8 cellular contexts compared by ENCODE assay signal in the genomic region with DNA sequence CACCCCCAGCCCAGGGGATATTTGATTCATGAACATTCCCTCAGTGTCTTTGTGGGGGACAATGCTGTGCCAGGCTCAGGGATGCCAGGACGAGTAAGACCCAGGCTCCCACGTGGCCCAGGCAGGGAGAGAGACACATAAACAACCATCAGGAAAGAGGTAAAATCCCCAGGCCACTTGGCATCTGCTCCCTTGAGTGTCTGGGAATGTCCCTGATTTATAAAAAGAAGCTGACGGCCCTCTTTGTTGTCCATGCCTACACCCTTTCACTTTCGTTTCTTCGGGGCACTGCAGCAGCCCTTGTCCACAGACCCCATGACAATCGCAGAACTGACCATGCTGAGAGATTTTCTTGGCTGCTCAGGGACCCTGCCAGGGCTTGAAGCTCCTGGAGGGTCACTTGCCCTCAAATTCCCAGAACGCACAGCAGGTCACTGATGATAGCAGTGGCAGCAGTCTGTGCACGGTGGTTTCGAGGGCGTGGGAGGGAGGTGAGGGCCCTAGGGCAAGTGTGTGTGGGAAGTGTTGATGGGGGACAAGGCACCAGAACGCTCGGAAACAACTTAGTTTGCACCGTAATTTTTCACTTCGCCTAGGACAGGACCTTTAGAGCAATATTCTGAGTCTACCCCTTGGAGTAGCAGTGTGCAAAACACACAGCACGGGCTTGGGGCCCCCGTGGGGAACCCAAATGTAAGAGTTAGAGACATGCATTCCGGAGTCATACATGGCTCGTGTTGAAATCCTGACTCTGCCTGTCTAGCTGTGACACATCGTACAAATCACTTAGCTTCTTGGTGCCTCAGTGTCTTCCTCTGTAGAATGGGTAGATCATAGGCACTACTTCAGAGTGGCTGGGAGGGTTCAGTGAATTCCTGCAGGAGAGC. TPM values are rescaled to one million over a fixed set of nuclear protein-coding genes. Genes with fewer than 3 reads are reported as not detected.
A peak's percentile ranks its signal among the peaks of the same experiment; 100 is the strongest.
DNase-seq lines count a peak whose midpoint lies in the region; ATAC-seq and TF ChIP-seq lines count a peak whose summit lies in the region.

No MANE protein-coding gene starts in this region.

- TF ChIP-seq POLR2A in GM18951 (IDR thresholded peaks at IDR 0.05; ENCODE audit: extremely low read depth, insufficient read depth, insufficient read length) = peak; percentile 24

- H3K9me3 ChIP-seq in left ventricle myocardium inferior (replicated peaks) = peaks cover under 1% of the 10 kb centered on the region

- peak; percentile 42 for ATAC-seq in HG03196 (IDR thresholded peaks at IDR 0.05; ENCODE audit: unreplicated experiment)

- H3K4me3 ChIP-seq in left ventricle myocardium inferior = peak overlapping the region; percentile 59

- peaks cover 48% of the 10 kb centered on the region for H3K4me1 ChIP-seq in left ventricle myocardium inferior

- H3K27ac Mint-ChIP-seq in activated T-helper 1 cell treated with anti-CD3 and anti-CD28 coated beads, Interleukin-12 subunit alpha, Interleukin-12 subunit beta, Interleukin-2, Interleukin-4 antibody, amounts not matched to agents 30 ng/mL and 10 ng/mL and 1 ng/mL, durations not matched to agents 14 hours and 24 hours and 36 hours = peak overlapping the region; percentile 86

- H3K27ac ChIP-seq in left ventricle myocardium inferior (replicated peaks) = peak overlapping the region; percentile 86

- H3K9me3 Mint-ChIP-seq in activated T-helper 1 cell treated with anti-CD3 and anti-CD28 coated beads, Interleukin-12 subunit alpha, Interleukin-12 subunit beta, Interleukin-2, Interleukin-4 antibody, amounts not matched to agents 30 ng/mL and 10 ng/mL and 1 ng/mL, durations not matched to agents 14 hours and 24 hours and 36 hours = no peaks in the 10 kb centered on the region

- H3K27me3 ChIP-seq in left ventricle myocardium inferior (ENCODE audit: low read depth) = peaks cover 7% of the 10 kb centered on the region

- no peaks in the 10 kb centered on the region for H3K36me3 ChIP-seq in left ventricle myocardium inferior

- peaks cover 72% of the 10 kb centered on the region for H3K4me1 Mint-ChIP-seq in activated T-helper 1 cell treated with anti-CD3 and anti-CD28 coated beads, Interleukin-12 subunit alpha, Interleukin-12 subunit beta, Interleukin-2, Interleukin-4 antibody, amounts not matched to agents 30 ng/mL and 10 ng/mL and 1 ng/mL, durations not matched to agents 14 hours and 24 hours and 36 hours (ENCODE audit: low read depth)

- peak overlapping the region; percentile 74 for H3K4me3 Mint-ChIP-seq in activated T-helper 1 cell treated with anti-CD3 and anti-CD28 coated beads, Interleukin-12 subunit alpha, Interleukin-12 subunit beta, Interleukin-2, Interleukin-4 antibody, amounts not matched to agents 30 ng/mL and 10 ng/mL and 1 ng/mL, durations not matched to agents 14 hours and 24 hours and 36 hours

- DNase-seq in AG08396 (ENCODE audit: low spot score) = peak; percentile 73
- DNase-seq in activated T-helper 1 cell treated with anti-CD3 and anti-CD28 coated beads, Interleukin-12 subunit alpha, Interleukin-12 subunit beta, Interleukin-2, Interleukin-4 antibody, amounts not matched to agents 30 ng/mL and 10 ng/mL and 1 ng/mL, durations not matched to agents 14 hours and 24 hours and 36 hours (ENCODE audit: low spot score) = no peak
- no peak for DNase-seq in left ventricle myocardium inferior
- peak; percentile 71 to 72 for DNase-seq in stimulated activated CD4-positive, alpha-beta T cell treated with anti-CD3 and anti-CD28 coated beads, Interleukin-2, amount 100 ng/mL, for 24 hours
- no peak for DNase-seq in NCI-H1417 treated with DMSO at 0.1 percent for 48 hours (lab: John Stamatoyannopoulos, UW)
- DNase-seq in GDM1 (lab: John Stamatoyannopoulos, UW) = no peak

- in situ Hi-C loops in GM18951 (cut with MboI; ENCODE audit: low sequenced_read_pairs, unreplicated experiment) = no loop called here

- H3K36me3 Mint-ChIP-seq in activated T-helper 1 cell treated with anti-CD3 and anti-CD28 coated beads, Interleukin-12 subunit alpha, Interleukin-12 subunit beta, Interleukin-2, Interleukin-4 antibody, amounts not matched to agents 30 ng/mL and 10 ng/mL and 1 ng/mL, durations not matched to agents 14 hours and 24 hours and 36 hours (ENCODE audit: low read depth) = peaks cover 37% of the 10 kb centered on the region

- TF ChIP-seq CTCF in left ventricle myocardium inferior (IDR thresholded peaks at IDR 0.05; ENCODE audit: borderline replicate concordance) = no peak

- intact Hi-C loops in activated T-helper 1 cell treated with anti-CD3 and anti-CD28 coated beads, Interleukin-12 subunit alpha, Interleukin-12 subunit beta, Interleukin-2, Interleukin-4 antibody, amounts not matched to agents 30 ng/mL and 10 ng/mL and 1 ng/mL, durations not matched to agents 14 hours and 24 hours and 36 hours (cut with micrococcal nuclease) = loop anchor here (5.0 kb wide), 1 partner anchor 44 kb away; a partner anchor contains a TSS
- intact Hi-C loops in left ventricle myocardium inferior (cut with micrococcal nuclease) = no loop called here

- peaks cover 3% of the 10 kb centered on the region for H3K27me3 Mint-ChIP-seq in activated T-helper 1 cell treated with anti-CD3 and anti-CD28 coated beads, Interleukin-12 subunit alpha, Interleukin-12 subunit beta, Interleukin-2, Interleukin-4 antibody, amounts not matched to agents 30 ng/mL and 10 ng/mL and 1 ng/mL, durations not matched to agents 14 hours and 24 hours and 36 hours (ENCODE audit: insufficient read depth)

RNA-seq across cellular contexts. Expression of a gene that starts 4.7 kb away (rescaled TPM):
- 6.7 and 7.3 TPM in 2 replicates for total RNA-seq in activated T-helper 1 cell treated with anti-CD3 and anti-CD28 coated beads, Interleukin-12 subunit alpha, Interleukin-12 subunit beta, Interleukin-2, Interleukin-4 antibody, amounts not matched to agents 30 ng/mL and 10 ng/mL and 1 ng/mL, durations not matched to agents 14 hours and 24 hours and 36 hours
- 0.52 TPM for total RNA-seq in left ventricle myocardium inferior

RNA-seq across cellular contexts. Expression of a gene that starts 17.0 kb away (rescaled TPM):
- total RNA-seq in activated T-helper 1 cell treated with anti-CD3 and anti-CD28 coated beads, Interleukin-12 subunit alpha, Interleukin-12 subunit beta, Interleukin-2, Interleukin-4 antibody, amounts not matched to agents 30 ng/mL and 10 ng/mL and 1 ng/mL, durations not matched to agents 14 hours and 24 hours and 36 hours = 34.3 TPM in 2 replicates
- total RNA-seq in left ventricle myocardium inferior = 0.69 TPM

RNA-seq across cellular contexts. Expression of a gene that starts 43.8 kb away (rescaled TPM):
- 219 and 223 TPM in 2 replicates for total RNA-seq in activated T-helper 1 cell treated with anti-CD3 and anti-CD28 coated beads, Interleukin-12 subunit alpha, Interleukin-12 subunit beta, Interleukin-2, Interleukin-4 antibody, amounts not matched to agents 30 ng/mL and 10 ng/mL and 1 ng/mL, durations not matched to agents 14 hours and 24 hours and 36 hours
- total RNA-seq in left ventricle myocardium inferior = 36.0 TPM

Comparison
In these comparisons a context has a peak if more than half of its experiments do, and no peak if none do; other contexts are left out.
1. DNase-seq: peak in AG08396 (single experiment) and stimulated activated CD4-positive, alpha-beta T cell treated with anti-CD3 and anti-CD28 coated beads, Interleukin-2, amount 100 ng/mL, for 24 hours (2 of 2); none in activated T-helper 1 cell treated with anti-CD3 and anti-CD28 coated beads, Interleukin-12 subunit alpha, Interleukin-12 subunit beta, Interleukin-2, Interleukin-4 antibody, amounts not matched to agents 30 ng/mL and 10 ng/mL and 1 ng/mL, durations not matched to agents 14 hours and 24 hours and 36 hours (single experiment), left ventricle myocardium inferior (single experiment), NCI-H1417 treated with DMSO at 0.1 percent for 48 hours (single experiment) and GDM1 (single experiment).
2. RNA of a gene that starts 17.0 kb away (total RNA-seq): 34.3 TPM in activated T-helper 1 cell treated with anti-CD3 and anti-CD28 coated beads, Interleukin-12 subunit alpha, Interleukin-12 subunit beta, Interleukin-2, Interleukin-4 antibody, amounts not matched to agents 30 ng/mL and 10 ng/mL and 1 ng/mL, durations not matched to agents 14 hours and 24 hours and 36 hours; 0.69 TPM in left ventricle myocardium inferior (single experiment); every median in the first group is over 10 times any median in the second.